In the genomic region with DNA sequence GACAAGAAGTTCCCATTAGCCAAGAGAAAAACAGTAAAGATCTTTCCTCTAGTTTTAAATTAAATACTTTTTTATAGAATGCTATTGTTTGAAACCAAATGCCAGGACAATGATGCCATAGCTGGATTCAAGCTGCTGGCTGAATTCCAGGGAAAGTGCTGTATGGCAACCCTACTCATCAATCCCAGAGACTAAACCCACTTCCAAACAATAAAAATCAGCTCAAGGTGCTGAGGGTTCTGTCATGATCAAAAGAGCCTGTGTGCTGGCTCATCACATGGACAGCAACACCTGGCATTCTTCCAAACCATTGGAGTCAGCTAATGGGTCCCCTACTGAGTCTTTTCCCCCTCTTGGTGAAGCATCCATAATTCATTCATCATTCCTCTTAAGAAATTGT, we compare ENCODE assay signal across 13 cellular contexts. TPM values are rescaled to one million over a fixed set of nuclear protein-coding genes. Genes with fewer than 3 reads are reported as not detected.
DNase-seq lines count a peak whose midpoint lies in the region; ATAC-seq and TF ChIP-seq lines count a peak whose summit lies in the region.
"Had no signal": no experiment of that assay in that cellular context is flagged by ENCODE, and none has a peak within 500 bp of the region (broad histone marks: within the 10 kb centered on the region; RNA-seq: fewer than 3 reads in every experiment).

No MANE protein-coding gene starts in this region.

- H3K4me3 ChIP-seq in MG63, result no peak overlapping the region
- no peak overlapping the region for H3K4me3 ChIP-seq in SJCRH30
- H3K4me3 ChIP-seq in fibroblast of the aortic adventitia (ENCODE audit: low read depth, low read length), result no peak overlapping the region
- H3K4me3 ChIP-seq in thyroid gland (replicated peaks in 1 of 3), result no peak overlapping the region
- H3K4me3 ChIP-seq: thoracic aorta had no signal

- H3K36me3 ChIP-seq in MG63 (no peaks in the 10 kb centered on the region), SJCRH30 (no peaks in the 10 kb centered on the region), thyroid gland (no peaks in the 10 kb centered on the region)
- H3K36me3 ChIP-seq: thoracic aorta had no signal

- H3K27ac ChIP-seq in SJCRH30, result no peak overlapping the region
- H3K27ac ChIP-seq in thyroid gland, result no peak overlapping the region
- H3K27ac ChIP-seq: thoracic aorta had no signal

- H3K9me3 ChIP-seq in MG63 (no peaks in the 10 kb centered on the region), SJCRH30 (replicated peaks) (no peaks in the 10 kb centered on the region), thyroid gland (no peaks in the 10 kb centered on the region)
- H3K9me3 ChIP-seq: thoracic aorta had no signal

- H3K4me1 ChIP-seq in SJCRH30 (peaks cover 12% of the 10 kb centered on the region; the same call in 1 of the 2 replicates), thyroid gland (no peaks in the 10 kb centered on the region)

- TF ChIP-seq CTCF in fibroblast of the aortic adventitia (IDR thresholded peaks at IDR 0.05; ENCODE audit: insufficient read depth, low read length) (no peak), thyroid gland (IDR thresholded peaks at IDR 0.05) (no peak)

- TF ChIP-seq POLR2A in thyroid gland (IDR thresholded peaks at IDR 0.05), result no peak

- DNase-seq in COLO668 (lab: John Stamatoyannopoulos, UW; ENCODE audit: unreplicated experiment) (peak; percentile 7), MG63 (peak; percentile 75), SJCRH30 (peak; percentile 11 to 24), fibroblast of the aortic adventitia (ENCODE audit: low read depth) (peak; percentile 74), iPS-NIHi11 (ENCODE audit: low spot score) (no peak), thyroid gland (no peak), ecto neural progenitor cell (ENCODE audit: low spot score) (no peak)
- DNase-seq: GOT3 had no signal

- intact Hi-C loops in thyroid gland (cut with DNase I), result no loop called here

- no peak for ATAC-seq in GM21515 (IDR thresholded peaks at IDR 0.05; ENCODE audit: unreplicated experiment)
- ATAC-seq: activated naive CD4-positive, alpha-beta T cell treated with anti-CD3 and anti-CD28 coated beads, Interleukin-2, amount 50 U/mL, for 72 hours; sciatic nerve had no signal

- H3K27me3 ChIP-seq in MG63, result no peaks in the 10 kb centered on the region
- H3K27me3 ChIP-seq in SJCRH30, result no peaks in the 10 kb centered on the region
- H3K27me3 ChIP-seq in thyroid gland, result no peaks in the 10 kb centered on the region

RNA-seq across cellular contexts. Expression of a gene that starts 53.7 kb away (rescaled TPM):
- total RNA-seq in MG63 (2014; rRNA removed; shearing (Covaris generic); ENCODE audit: low replicate concordance), result 4.5 and 6.2 TPM in 2 replicates
- 3.8 and 5.1 TPM in 2 replicates for total RNA-seq in SJCRH30 (2014; rRNA removed; shearing (Covaris generic))
- total RNA-seq in fibroblast of the aortic adventitia (ENCODE audit: low replicate concordance) (15.9 and 23.6 TPM in 2 replicates), thyroid gland (10 to 100 TPM; 27.0 to 43.4 (median 34.6) TPM)
- total RNA-seq: B cell had no signal

Comparison
In these comparisons a context has a peak if more than half of its experiments do, and no peak if none do; other contexts are left out.
1. DNase-seq: peak in COLO668 (single experiment), MG63 (single experiment), SJCRH30 (2 of 2) and fibroblast of the aortic adventitia (single experiment); none in iPS-NIHi11 (single experiment), thyroid gland (0 of 2) and ecto neural progenitor cell (single experiment).